9 cellular contexts compared by ENCODE assay signal in genomic region chrX:107483976-107484726, GRCh38. TPM values are rescaled to one million over a fixed set of nuclear protein-coding genes. Genes with fewer than 3 reads are reported as not detected.
DNase-seq lines count a peak whose midpoint lies in the region; ATAC-seq and TF ChIP-seq lines count a peak whose summit lies in the region.
"Had no signal": no experiment of that assay in that cellular context is flagged by ENCODE, and none has a peak within 500 bp of the region (broad histone marks: within the 10 kb centered on the region; RNA-seq: fewer than 3 reads in every experiment).

No MANE protein-coding gene starts in this region.

- no peak overlapping the region for H3K14ac ChIP-seq in neuronal stem cell (ENCODE audit: low read length)

- H2BK5ac ChIP-seq in neuronal stem cell (ENCODE audit: low read length): no peak overlapping the region

- H3K9ac ChIP-seq in neuronal stem cell (ENCODE audit: low read depth, low read length, poor library complexity): no peak overlapping the region

- H2AFZ ChIP-seq in neuronal stem cell (ENCODE audit: low read length): peak overlapping the region; percentile 53

- peaks cover 5 to 8% of the 10 kb centered on the region in 2 donors for H3K4me1 ChIP-seq in neuronal stem cell (ENCODE audit: control insufficient read depth in 2 of 2, insufficient read depth in 1 of 2, low read depth in 1 of 2, low read length in 2 of 2)

- H2AK5ac ChIP-seq in neuronal stem cell (ENCODE audit: low read depth, low read length): no peak overlapping the region

- peak overlapping the region; percentile 4 for H3K18ac ChIP-seq in neuronal stem cell (ENCODE audit: low read length)

- H3K27me3 ChIP-seq in GM06990 (replicated peaks; ENCODE audit: control insufficient read depth, insufficient read depth, low read length) (no peaks in the 10 kb centered on the region), neuronal stem cell (ENCODE audit: control insufficient read depth in 3 of 3, insufficient read depth in 3 of 3, low read depth in 1 of 3, low read length in 3 of 3) (no peaks in the 10 kb centered on the region)

- peak; percentile 40 for DNase-seq in GM06990 (ENCODE audit: extremely low read depth, insufficient read length)
- peak; percentile 69 for DNase-seq in NCI-H2171 treated with DMSO at 0.1 percent for 48 hours (lab: John Stamatoyannopoulos, UW)
- peak; percentile 73 for DNase-seq in ecto neural progenitor cell (ENCODE audit: low spot score)
- peak; percentile 8 for DNase-seq in neuronal stem cell (ENCODE audit: low spot score)
- DNase-seq in DMS153 treated with DMSO at 0.1 percent for 48 hours (lab: John Stamatoyannopoulos, UW; ENCODE audit: unreplicated experiment): no peak
- DNase-seq: activated CD4-positive, alpha-beta memory T cell treated with anti-CD3 and anti-CD28 coated beads, Interleukin-2, amount 10 ng/mL, durations not matched to agents 7 days and 5 days had no signal

- H3K36me3 ChIP-seq in GM06990 (ENCODE audit: control insufficient read depth, insufficient read depth, low read length) (no peaks in the 10 kb centered on the region), neuronal stem cell (replicated peaks in 1 of 2; ENCODE audit: control insufficient read depth in 2 of 2, insufficient read depth in 2 of 2, low read length in 2 of 2) (no peaks in the 10 kb centered on the region)

- no peak overlapping the region for H3K23ac ChIP-seq in neuronal stem cell (ENCODE audit: low read depth, low read length, poor library complexity)

- no peak overlapping the region for H3K4me3 ChIP-seq in GM06990 (replicated peaks; ENCODE audit: low read depth, low read length)
- H3K4me3 ChIP-seq in neuronal stem cell (ENCODE audit: low read length in 2 of 2): no peak overlapping the region

- no peak overlapping the region for H4K8ac ChIP-seq in neuronal stem cell (ENCODE audit: low read depth, low read length)

- no peak for ATAC-seq in GM18517 (IDR thresholded peaks at IDR 0.05; ENCODE audit: unreplicated experiment)
- ATAC-seq in HG02970 (IDR thresholded peaks at IDR 0.05; ENCODE audit: low FRiP score, unreplicated experiment): no peak
- ATAC-seq in GM18520 (IDR thresholded peaks at IDR 0.05; ENCODE audit: unreplicated experiment): no peak

- no CpG with 5 or more reads among the region's 8 CpGs for WGBS in neuronal stem cell (ENCODE audit: extremely low coverage in 2 of 2, insufficient read length in 2 of 2, insufficient replicate concordance in 1 of 2), 2 donors

- no peaks in the 10 kb centered on the region for H3K79me1 ChIP-seq in neuronal stem cell (ENCODE audit: low read depth, low read length)

- TF ChIP-seq CTCF in GM06990 (IDR thresholded peaks at IDR 0.05; ENCODE audit: insufficient read depth, low read length, poor library complexity, severe bottlenecking): no peak

- H2BK12ac ChIP-seq in neuronal stem cell (ENCODE audit: low read length): no peak overlapping the region

- no peak overlapping the region for H2BK120ac ChIP-seq in neuronal stem cell (ENCODE audit: low read depth, low read length)

- H4K91ac ChIP-seq in neuronal stem cell (ENCODE audit: low read depth, low read length, poor library complexity): no peak overlapping the region

- no peak overlapping the region for H3K4ac ChIP-seq in neuronal stem cell (ENCODE audit: low read length)

- no peak overlapping the region for H3K27ac ChIP-seq in neuronal stem cell (replicated peaks; ENCODE audit: low read length)

- H2BK15ac ChIP-seq in neuronal stem cell (ENCODE audit: low read length): no peak overlapping the region

- no peak overlapping the region for H3K4me2 ChIP-seq in neuronal stem cell (ENCODE audit: insufficient read depth, low read length, poor library complexity, severe bottlenecking)

- H3K9me3 ChIP-seq in neuronal stem cell (replicated peaks in 1 of 2; ENCODE audit: control insufficient read depth in 2 of 2, insufficient read depth in 1 of 2, low read depth in 1 of 2, low read length in 2 of 2): no peaks in the 10 kb centered on the region

RNA-seq across cellular contexts. Expression of gene FRMPD3, which starts 34.7 kb away (rescaled TPM):
- 0.39 TPM for polyA plus RNA-seq in neuronal stem cell (2013, experiment 1 of 2)
- 0.39 TPM for polyA plus RNA-seq in neuronal stem cell (2013, experiment 2 of 2)
